In the genomic region with DNA sequence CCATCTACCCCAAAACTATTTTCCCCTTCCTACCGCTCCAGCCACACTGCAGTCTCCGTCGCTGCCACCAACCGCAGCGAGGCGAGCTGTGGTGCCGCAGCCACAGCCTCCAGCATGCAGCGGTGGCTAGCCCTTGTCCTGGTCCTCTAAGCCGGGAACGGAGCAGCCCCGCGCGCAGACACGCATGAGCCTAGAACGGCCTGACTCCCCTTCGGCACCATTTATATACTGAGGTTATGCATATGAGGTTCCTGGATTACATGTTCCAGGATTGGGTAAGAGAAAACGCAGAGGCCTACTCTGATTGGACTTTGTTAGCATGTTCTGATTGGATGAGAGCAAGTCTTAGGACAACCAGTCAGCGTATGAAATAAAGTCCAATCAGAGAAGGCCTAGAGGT, we compare ENCODE assay signal across 4 cellular contexts. TPM values are rescaled to one million over a fixed set of nuclear protein-coding genes. Genes with fewer than 3 reads are reported as not detected.
"Had no signal": no experiment of that assay in that cellular context is flagged by ENCODE, and none has a peak within 500 bp of the region (broad histone marks: within the 10 kb centered on the region; RNA-seq: fewer than 3 reads in every experiment).

No MANE protein-coding gene starts in this region.

RNA-seq across cellular contexts. Expression of a gene that starts 24.6 kb away (rescaled TPM):
- total RNA-seq: K562, M059J, PC-3, SJSA1 had no signal
